ENCODE assay signal across 8 cellular contexts in the genomic region with DNA sequence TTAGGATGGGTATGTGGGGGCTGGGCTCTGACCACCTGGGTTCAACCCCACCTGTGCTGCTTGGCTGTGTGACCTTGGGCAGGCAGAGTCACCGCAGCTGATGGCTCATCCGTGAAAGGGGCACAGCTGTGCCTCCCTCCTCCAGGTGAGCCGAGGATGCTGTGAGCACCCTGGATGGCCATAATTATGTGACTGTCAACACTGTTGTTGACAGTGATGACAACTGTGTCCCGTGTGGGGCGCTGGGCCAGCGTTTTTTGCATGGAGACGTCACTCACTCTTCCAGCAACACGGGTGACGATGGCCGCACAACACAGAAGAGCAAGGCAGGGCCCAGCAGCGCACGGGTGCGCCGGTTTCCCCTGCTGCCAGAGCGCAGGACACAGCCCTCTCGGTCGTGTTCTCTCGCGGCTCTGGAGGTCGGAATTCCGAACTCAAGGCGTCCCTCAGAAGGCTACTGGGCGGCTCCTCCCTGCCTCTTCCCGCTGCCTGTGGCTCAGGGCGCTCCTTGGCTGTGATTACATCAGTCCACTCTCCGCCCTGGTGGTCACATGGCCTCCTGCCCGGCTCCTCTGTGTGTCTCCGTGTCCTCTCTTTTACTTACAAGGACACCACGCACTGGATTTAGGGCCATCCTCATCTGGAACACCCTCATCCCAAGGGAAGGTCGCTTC. TPM values are rescaled to one million over a fixed set of nuclear protein-coding genes. Genes with fewer than 3 reads are reported as not detected.
DNase-seq lines count a peak whose midpoint lies in the region; ATAC-seq, FAIRE-seq and TF ChIP-seq lines count a peak whose summit lies in the region.

No MANE protein-coding gene starts in this region.

- H3K27me3 Mint-ChIP-seq in CD4-positive, CD25-positive, alpha-beta regulatory T cell = no peaks in the 10 kb centered on the region
- no peaks in the 10 kb centered on the region for H3K27me3 Mint-ChIP-seq in MCF 10A (ENCODE audit: insufficient read depth, unreplicated experiment)

- peak overlapping the region in 1 of 2 experiments; percentile 41 for H3K14ac ChIP-seq in mesenchymal stem cell (ENCODE audit: low read length in 2 of 2)

- H2BK120ac ChIP-seq in mesenchymal stem cell (ENCODE audit: low read depth, low read length) = peak overlapping the region; percentile 96

- H4K8ac ChIP-seq in mesenchymal stem cell (ENCODE audit: low read length) = peak overlapping the region; percentile 95

- peak; percentile 10 to 23 for ATAC-seq in CD4-positive, CD25-positive, alpha-beta regulatory T cell (ENCODE audit: low read depth in 2 of 2)
- no peak for ATAC-seq in HG03469 (IDR thresholded peaks at IDR 0.05; ENCODE audit: unreplicated experiment)

- H3K23ac ChIP-seq in mesenchymal stem cell (ENCODE audit: low read length in 2 of 2) = peak overlapping the region in 1 of 2 experiments; percentile 43

- H3K4me1 ChIP-seq in CD4-positive, CD25-positive, alpha-beta regulatory T cell (ENCODE audit: control insufficient read depth, insufficient read depth, low read length, poor library complexity, severe bottlenecking) = peaks cover 53% of the 10 kb centered on the region
- H3K4me1 ChIP-seq in OCI-LY7 (ENCODE audit: insufficient read depth, low read length, poor library complexity, severe bottlenecking) = peaks cover 53% of the 10 kb centered on the region
- H3K4me1 ChIP-seq in mesenchymal stem cell (ENCODE audit: control insufficient read depth, insufficient read depth, low read depth, low read length) = peaks cover 62% of the 10 kb centered on the region

- H3K79me1 ChIP-seq in mesenchymal stem cell (replicated peaks; ENCODE audit: low read length, poor library complexity, severe bottlenecking) = peaks cover 28% of the 10 kb centered on the region

- peak overlapping the region; percentile 83 to 99 (median 93) for H3K27ac Mint-ChIP-seq in CD4-positive, CD25-positive, alpha-beta regulatory T cell
- peak overlapping the region; percentile 86 for H3K27ac Mint-ChIP-seq in MCF 10A (ENCODE audit: low read depth, unreplicated experiment)

- peaks cover 0 to 59% (median 16%) of the 10 kb centered on the region in 4 donors for H3K4me1 Mint-ChIP-seq in CD4-positive, CD25-positive, alpha-beta regulatory T cell
- H3K4me1 Mint-ChIP-seq in MCF 10A (ENCODE audit: insufficient read depth, unreplicated experiment) = peaks cover 19% of the 10 kb centered on the region

- no peaks in the 10 kb centered on the region for H3K36me3 ChIP-seq in CD4-positive, CD25-positive, alpha-beta regulatory T cell (ENCODE audit: control insufficient read depth, insufficient read depth, low read length)
- H3K36me3 ChIP-seq in OCI-LY7 (ENCODE audit: insufficient read depth, low read length) (no peaks in the 10 kb centered on the region), mesenchymal stem cell (ENCODE audit: control insufficient read depth in 1 of 2, insufficient read depth in 2 of 2, low read depth in 1 of 2, low read length in 2 of 2) (peaks cover 0 to 18% of the 10 kb centered on the region in 2 experiments)

- H2BK5ac ChIP-seq in mesenchymal stem cell (ENCODE audit: low read depth, low read length, poor library complexity, severe bottlenecking) = no peak overlapping the region

- TF ChIP-seq CTCF in OCI-LY7 (conservative IDR thresholded peaks at IDR 0.05; ENCODE audit: low read length) (no peak), MCF 10A (IDR thresholded peaks at IDR 0.05; ENCODE audit: unreplicated experiment) (no peak)

- FAIRE-seq in urothelium cell line (lab: Jason Lieb, UNC) = peak; percentile 23

- no peaks in the 10 kb centered on the region for H4K20me1 ChIP-seq in OCI-LY7 (ENCODE audit: insufficient read depth, low read length)

- H2AK5ac ChIP-seq in mesenchymal stem cell (ENCODE audit: low read length, severe bottlenecking) = peak overlapping the region; percentile 76

- BruUV-seq in OCI-LY7 (replicated peaks; lab: Mats Ljungman, UMichigan) (TSS peak; percentile 48), MCF 10A (replicated peaks; lab: Mats Ljungman, UMichigan) (no TSS peak)

- intact Hi-C loops in OCI-LY7 (cut with micrococcal nuclease; ENCODE audit: unreplicated experiment) = loop anchor here (2.0 kb wide), 1 partner anchor 38 kb away; no protein-coding TSS in a partner anchor
- intact Hi-C loops in MCF 10A (cut with micrococcal nuclease) = no loop called here

- peak overlapping the region; percentile 32 for H3K9ac ChIP-seq in mesenchymal stem cell (ENCODE audit: low read length)

- H4K91ac ChIP-seq in mesenchymal stem cell (ENCODE audit: low read length) = peak overlapping the region; percentile 89

- H3K9me3 ChIP-seq in CD4-positive, CD25-positive, alpha-beta regulatory T cell (ENCODE audit: control insufficient read depth in 2 of 2, low read length in 2 of 2) = no peaks in the 10 kb centered on the region
- H3K9me3 ChIP-seq in OCI-LY7 (ENCODE audit: low read length) (no peaks in the 10 kb centered on the region), mesenchymal stem cell (ENCODE audit: control insufficient read depth, low read length) (no peaks in the 10 kb centered on the region)

- H3K4me3 Mint-ChIP-seq in CD4-positive, CD25-positive, alpha-beta regulatory T cell = peak overlapping the region; percentile 91 to 100 (median 96)
- peak overlapping the region; percentile 78 for H3K4me3 Mint-ChIP-seq in MCF 10A (ENCODE audit: unreplicated experiment)

- H3K4ac ChIP-seq in mesenchymal stem cell (ENCODE audit: low read depth in 1 of 2, low read length in 2 of 2) = peak overlapping the region; percentile 84 to 92

- 88% methylated on average over 30 of the region's 30 CpGs for WGBS in mesenchymal stem cell

- H2BK12ac ChIP-seq in mesenchymal stem cell (ENCODE audit: low read length in 2 of 2) = peak overlapping the region; percentile 97 to 98

- H3K27me3 ChIP-seq in CD4-positive, CD25-positive, alpha-beta regulatory T cell (ENCODE audit: control insufficient read depth, insufficient read depth, low read length) = no peaks in the 10 kb centered on the region
- peaks cover 0 to 10% of the 10 kb centered on the region in 2 experiments for H3K27me3 ChIP-seq in mesenchymal stem cell (ENCODE audit: control insufficient read depth in 1 of 2, insufficient read depth in 1 of 2, low read length in 2 of 2)

- peak; percentile 32 to 57 (median 49) for DNase-seq in CD4-positive, CD25-positive, alpha-beta regulatory T cell
- DNase-seq in OCI-LY7 (ENCODE audit: low spot score) (peak; percentile 81), MCF 10A (ENCODE audit: unreplicated experiment) (no peak), mesenchymal stem cell (peak; percentile 28), urothelium cell line (ENCODE audit: low spot score) (peak; percentile 43), NCI-H526 treated with DMSO at 0.1 percent for 48 hours (lab: John Stamatoyannopoulos, UW) (no peak), NCI-H524 (lab: John Stamatoyannopoulos, UW) (no peak)

- H3K27ac ChIP-seq in CD4-positive, CD25-positive, alpha-beta regulatory T cell (ENCODE audit: insufficient read depth, low read length, poor library complexity, severe bottlenecking) = peak overlapping the region; percentile 68
- H3K27ac ChIP-seq in OCI-LY7 (ENCODE audit: low read depth, low read length, poor library complexity, severe bottlenecking) (peak overlapping the region; percentile 51), mesenchymal stem cell (ENCODE audit: low read length, poor library complexity, severe bottlenecking) (no peak overlapping the region)

- POLR2A ChIA-PET in OCI-LY7 (lab: Charles Lee) = interaction anchor here (0.6 kb wide), 1 partner anchor 73 kb away, joined by 3 read pairs; no protein-coding TSS in a partner anchor
- POLR2A ChIA-PET in MCF 10A (lab: Yijun Ruan, JAX) = interaction anchor here (1.8 kb wide), 1 partner anchor 14 kb away, joined by 7 read pairs; no protein-coding TSS in a partner anchor

- CTCF ChIA-PET in OCI-LY7 (lab: Charles Lee; ENCODE audit: unreplicated experiment) (no interaction called here), MCF 10A (lab: Yijun Ruan, JAX) (interaction anchor here (0.6 to 3.6 kb wide), 2 partner anchors 24 to 30 kb away, joined by 3 to 19 read pairs; no protein-coding TSS in a partner anchor)

- H2BK15ac ChIP-seq in mesenchymal stem cell (ENCODE audit: low read depth, poor library complexity, severe bottlenecking) = peak overlapping the region; percentile 77

- H3K4me2 ChIP-seq in OCI-LY7 (ENCODE audit: low read length) (peak overlapping the region; percentile 93), mesenchymal stem cell (ENCODE audit: low read length, poor library complexity, severe bottlenecking) (peak overlapping the region; percentile 71)

- H2AFZ ChIP-seq in OCI-LY7 (ENCODE audit: low read length) (no peak overlapping the region; the same call in 1 of the 2 replicates), mesenchymal stem cell (ENCODE audit: low read depth, low read length) (no peak overlapping the region)

- H3K79me2 ChIP-seq in OCI-LY7 (ENCODE audit: insufficient read depth, low read depth, low read length) = no peaks in the 10 kb centered on the region

- no peaks in the 10 kb centered on the region for H3K9me2 ChIP-seq in OCI-LY7 (ENCODE audit: insufficient read depth, low read length)

- peak overlapping the region; percentile 79 for H3K4me3 ChIP-seq in CD4-positive, CD25-positive, alpha-beta regulatory T cell (ENCODE audit: low read depth, low read length)
- H3K4me3 ChIP-seq in OCI-LY7 (ENCODE audit: low read depth, low read length, poor library complexity, severe bottlenecking) (peak overlapping the region; percentile 67), mesenchymal stem cell (ENCODE audit: insufficient read depth in 1 of 2, low read depth in 1 of 2, low read length in 2 of 2) (peak overlapping the region; percentile 22 to 73)

- no peaks in the 10 kb centered on the region for H3K36me3 Mint-ChIP-seq in CD4-positive, CD25-positive, alpha-beta regulatory T cell
- peaks cover 6% of the 10 kb centered on the region for H3K36me3 Mint-ChIP-seq in MCF 10A (ENCODE audit: insufficient read depth, unreplicated experiment)

- H3K9me3 Mint-ChIP-seq in CD4-positive, CD25-positive, alpha-beta regulatory T cell = peaks cover 0 to 2% (median 0%) of the 10 kb centered on the region in 7 donors
- no peaks in the 10 kb centered on the region for H3K9me3 Mint-ChIP-seq in MCF 10A (ENCODE audit: unreplicated experiment)

- peak overlapping the region; percentile 95 to 97 for H3K18ac ChIP-seq in mesenchymal stem cell (ENCODE audit: low read depth in 1 of 2, low read length in 2 of 2)

RNA-seq across cellular contexts. Expression of a gene that starts 1.3 kb away (rescaled TPM):
- 125 TPM for total RNA-seq in CD4-positive, CD25-positive, alpha-beta regulatory T cell
- polyA plus RNA-seq in CD4-positive, CD25-positive, alpha-beta regulatory T cell = 10 to 100 TPM; 10.6 to 21.1 (median 15.3) TPM
- total RNA-seq in OCI-LY7 (2014; rRNA removed; shearing (Covaris generic)) = 15.3 and 17.5 TPM in 2 replicates
- total RNA-seq in OCI-LY7 (2022) (27.3 and 42.4 TPM in 2 replicates), MCF 10A (2022) (20.4 and 28.8 TPM in 2 replicates)
- 8.0 TPM for polyA plus RNA-seq in mesenchymal stem cell (2013, experiment 1 of 2)
- 7.6 TPM for polyA plus RNA-seq in mesenchymal stem cell (2013, experiment 2 of 2)

RNA-seq across cellular contexts. Expression of a gene that starts 41.8 kb away (rescaled TPM):
- 2.0 TPM for total RNA-seq in CD4-positive, CD25-positive, alpha-beta regulatory T cell
- 1 to 10 TPM in 3 of 4 donors, under 1 TPM in 1; 0.88 to 1.5 (median 1.1) TPM for polyA plus RNA-seq in CD4-positive, CD25-positive, alpha-beta regulatory T cell
- 0.23 and 0.76 TPM in 2 replicates for total RNA-seq in OCI-LY7 (2014; rRNA removed; shearing (Covaris generic))
- 0.72 TPM in 1 of 2 replicates, not detected in the other for total RNA-seq in OCI-LY7 (2022)
- 5.3 and 5.4 TPM in 2 replicates for total RNA-seq in MCF 10A (2022)
- 0.06 TPM for polyA plus RNA-seq in mesenchymal stem cell (2013, experiment 1 of 2)
- 0.04 TPM for polyA plus RNA-seq in mesenchymal stem cell (2013, experiment 2 of 2)

Comparison
In these comparisons a context has a peak if more than half of its experiments do, and no peak if none do; other contexts are left out.
1. DNase-seq: peak in CD4-positive, CD25-positive, alpha-beta regulatory T cell (3 of 3), OCI-LY7 (single experiment), mesenchymal stem cell (single experiment) and urothelium cell line (single experiment); none in MCF 10A (single experiment), NCI-H526 treated with DMSO at 0.1 percent for 48 hours (single experiment) and NCI-H524 (0 of 2).
2. Peak in every context shown above with its lines, with median percentiles within 50 percentile points of each other: H3K4me3 ChIP-seq.